Comparison of ENCODE assay signal across 1 cellular context in the genomic region with DNA sequence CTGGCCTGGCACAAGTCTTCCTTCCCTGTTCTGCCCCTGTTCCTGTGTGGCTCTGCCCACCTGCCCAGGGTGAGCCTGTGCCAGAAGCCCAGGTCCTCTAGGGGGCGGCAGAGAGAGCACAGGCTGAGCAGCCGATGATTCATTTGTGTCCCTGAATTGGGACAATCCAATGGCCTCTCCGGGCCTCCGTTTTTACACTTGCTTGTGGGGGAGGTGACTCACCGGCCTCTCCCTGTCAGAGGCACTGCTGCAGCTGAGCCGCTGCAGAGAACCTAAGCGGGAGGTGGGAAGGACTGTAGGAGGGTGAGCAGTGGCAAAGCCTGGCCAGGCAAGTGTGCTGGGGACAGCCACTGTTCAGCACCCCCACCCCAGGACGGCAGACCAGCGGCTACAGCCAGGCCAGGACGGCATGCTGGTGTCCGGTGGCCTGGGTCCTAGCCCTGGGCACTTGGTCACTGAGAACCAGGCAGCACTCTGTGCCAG.
TF ChIP-seq lines count a peak whose summit lies in the region.

No MANE protein-coding gene starts in this region.

TF ChIP-seq in HEK293, 187 proteins besides CTCF, POLR2A, EP300 and RAD21 (continued from another document and continues in another):
- TF ChIP-seq, protein P1, sequence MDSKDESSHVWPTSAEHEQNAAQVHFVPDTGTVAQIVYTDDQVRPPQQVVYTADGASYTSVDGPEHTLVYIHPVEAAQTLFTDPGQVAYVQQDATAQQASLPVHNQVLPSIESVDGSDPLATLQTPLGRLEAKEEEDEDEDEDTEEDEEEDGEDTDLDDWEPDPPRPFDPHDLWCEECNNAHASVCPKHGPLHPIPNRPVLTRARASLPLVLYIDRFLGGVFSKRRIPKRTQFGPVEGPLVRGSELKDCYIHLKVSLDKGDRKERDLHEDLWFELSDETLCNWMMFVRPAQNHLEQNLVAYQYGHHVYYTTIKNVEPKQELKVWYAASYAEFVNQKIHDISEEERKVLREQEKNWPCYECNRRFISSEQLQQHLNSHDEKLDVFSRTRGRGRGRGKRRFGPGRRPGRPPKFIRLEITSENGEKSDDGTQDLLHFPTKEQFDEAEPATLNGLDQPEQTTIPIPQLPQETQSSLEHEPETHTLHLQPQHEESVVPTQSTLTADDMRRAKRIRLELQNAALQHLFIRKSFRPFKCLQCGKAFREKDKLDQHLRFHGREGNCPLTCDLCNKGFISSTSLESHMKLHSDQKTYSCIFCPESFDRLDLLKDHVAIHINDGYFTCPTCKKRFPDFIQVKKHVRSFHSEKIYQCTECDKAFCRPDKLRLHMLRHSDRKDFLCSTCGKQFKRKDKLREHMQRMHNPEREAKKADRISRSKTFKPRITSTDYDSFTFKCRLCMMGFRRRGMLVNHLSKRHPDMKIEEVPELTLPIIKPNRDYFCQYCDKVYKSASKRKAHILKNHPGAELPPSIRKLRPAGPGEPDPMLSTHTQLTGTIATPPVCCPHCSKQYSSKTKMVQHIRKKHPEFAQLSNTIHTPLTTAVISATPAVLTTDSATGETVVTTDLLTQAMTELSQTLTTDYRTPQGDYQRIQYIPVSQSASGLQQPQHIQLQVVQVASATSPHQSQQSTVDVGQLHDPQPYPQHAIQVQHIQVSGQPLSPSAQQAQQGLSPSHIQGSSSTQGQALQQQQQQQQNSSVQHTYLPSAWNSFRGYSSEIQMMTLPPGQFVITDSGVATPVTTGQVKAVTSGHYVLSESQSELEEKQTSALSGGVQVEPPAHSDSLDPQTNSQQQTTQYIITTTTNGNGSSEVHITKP (tag by site-specific recombination; IDR thresholded peaks at IDR 0.05): peak; percentile 95
- TF ChIP-seq, protein P2, sequence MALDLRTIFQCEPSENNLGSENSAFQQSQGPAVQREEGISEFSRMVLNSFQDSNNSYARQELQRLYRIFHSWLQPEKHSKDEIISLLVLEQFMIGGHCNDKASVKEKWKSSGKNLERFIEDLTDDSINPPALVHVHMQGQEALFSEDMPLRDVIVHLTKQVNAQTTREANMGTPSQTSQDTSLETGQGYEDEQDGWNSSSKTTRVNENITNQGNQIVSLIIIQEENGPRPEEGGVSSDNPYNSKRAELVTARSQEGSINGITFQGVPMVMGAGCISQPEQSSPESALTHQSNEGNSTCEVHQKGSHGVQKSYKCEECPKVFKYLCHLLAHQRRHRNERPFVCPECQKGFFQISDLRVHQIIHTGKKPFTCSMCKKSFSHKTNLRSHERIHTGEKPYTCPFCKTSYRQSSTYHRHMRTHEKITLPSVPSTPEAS (tag by site-specific recombination; IDR thresholded peaks at IDR 0.05): no peak
- TF ChIP-seq ZNF37A (tag by site-specific recombination; IDR thresholded peaks at IDR 0.05): no peak
- TF ChIP-seq HOXA7 (CRISPR knock-in tag; IDR thresholded peaks at IDR 0.05; ENCODE audit: borderline replicate concordance): no peak
- TF ChIP-seq SCRT2 (tag by site-specific recombination; IDR thresholded peaks at IDR 0.05): no peak
- no peak for TF ChIP-seq ZNF121 (tag by site-specific recombination; IDR thresholded peaks at IDR 0.05)
- TF ChIP-seq ZIC2 (tag by site-specific recombination; IDR thresholded peaks at IDR 0.05): peak; percentile 86
- TF ChIP-seq, protein P3, sequence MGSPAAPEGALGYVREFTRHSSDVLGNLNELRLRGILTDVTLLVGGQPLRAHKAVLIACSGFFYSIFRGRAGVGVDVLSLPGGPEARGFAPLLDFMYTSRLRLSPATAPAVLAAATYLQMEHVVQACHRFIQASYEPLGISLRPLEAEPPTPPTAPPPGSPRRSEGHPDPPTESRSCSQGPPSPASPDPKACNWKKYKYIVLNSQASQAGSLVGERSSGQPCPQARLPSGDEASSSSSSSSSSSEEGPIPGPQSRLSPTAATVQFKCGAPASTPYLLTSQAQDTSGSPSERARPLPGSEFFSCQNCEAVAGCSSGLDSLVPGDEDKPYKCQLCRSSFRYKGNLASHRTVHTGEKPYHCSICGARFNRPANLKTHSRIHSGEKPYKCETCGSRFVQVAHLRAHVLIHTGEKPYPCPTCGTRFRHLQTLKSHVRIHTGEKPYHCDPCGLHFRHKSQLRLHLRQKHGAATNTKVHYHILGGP (tag by site-specific recombination; IDR thresholded peaks at IDR 0.05): no peak
- TF ChIP-seq ZBTB20 (tag by site-specific recombination; IDR thresholded peaks at IDR 0.05): no peak
- TF ChIP-seq, protein P4, sequence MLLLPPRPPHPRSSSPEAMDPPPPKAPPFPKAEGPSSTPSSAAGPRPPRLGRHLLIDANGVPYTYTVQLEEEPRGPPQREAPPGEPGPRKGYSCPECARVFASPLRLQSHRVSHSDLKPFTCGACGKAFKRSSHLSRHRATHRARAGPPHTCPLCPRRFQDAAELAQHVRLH (tag by site-specific recombination; IDR thresholded peaks at IDR 0.05): no peak
- TF ChIP-seq ZNF266 (tag by site-specific recombination; IDR thresholded peaks at IDR 0.05; ENCODE audit: low read depth): no peak
- TF ChIP-seq GLIS1 (tag by site-specific recombination; IDR thresholded peaks at IDR 0.05): peak; percentile 83
- TF ChIP-seq ZNF302 (tag by site-specific recombination; IDR thresholded peaks at IDR 0.05; ENCODE audit: low read depth): no peak
- TF ChIP-seq ZNF843 (tag by site-specific recombination; IDR thresholded peaks at IDR 0.05): peak; percentile 32; the same call in 1 of the 2 replicates
- TF ChIP-seq RBAK (tag by site-specific recombination; IDR thresholded peaks at IDR 0.05): no peak
- no peak for TF ChIP-seq SALL2 (tag by site-specific recombination; IDR thresholded peaks at IDR 0.05; ENCODE audit: borderline replicate concordance)
- TF ChIP-seq, protein P5, sequence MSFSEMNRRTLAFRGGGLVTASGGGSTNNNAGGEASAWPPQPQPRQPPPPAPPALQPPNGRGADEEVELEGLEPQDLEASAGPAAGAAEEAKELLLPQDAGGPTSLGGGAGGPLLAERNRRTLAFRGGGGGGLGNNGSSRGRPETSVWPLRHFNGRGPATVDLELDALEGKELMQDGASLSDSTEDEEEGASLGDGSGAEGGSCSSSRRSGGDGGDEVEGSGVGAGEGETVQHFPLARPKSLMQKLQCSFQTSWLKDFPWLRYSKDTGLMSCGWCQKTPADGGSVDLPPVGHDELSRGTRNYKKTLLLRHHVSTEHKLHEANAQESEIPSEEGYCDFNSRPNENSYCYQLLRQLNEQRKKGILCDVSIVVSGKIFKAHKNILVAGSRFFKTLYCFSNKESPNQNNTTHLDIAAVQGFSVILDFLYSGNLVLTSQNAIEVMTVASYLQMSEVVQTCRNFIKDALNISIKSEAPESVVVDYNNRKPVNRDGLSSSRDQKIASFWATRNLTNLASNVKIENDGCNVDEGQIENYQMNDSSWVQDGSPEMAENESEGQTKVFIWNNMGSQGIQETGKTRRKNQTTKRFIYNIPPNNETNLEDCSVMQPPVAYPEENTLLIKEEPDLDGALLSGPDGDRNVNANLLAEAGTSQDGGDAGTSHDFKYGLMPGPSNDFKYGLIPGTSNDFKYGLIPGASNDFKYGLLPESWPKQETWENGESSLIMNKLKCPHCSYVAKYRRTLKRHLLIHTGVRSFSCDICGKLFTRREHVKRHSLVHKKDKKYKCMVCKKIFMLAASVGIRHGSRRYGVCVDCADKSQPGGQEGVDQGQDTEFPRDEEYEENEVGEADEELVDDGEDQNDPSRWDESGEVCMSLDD (tag by site-specific recombination; IDR thresholded peaks at IDR 0.05): 0 out of 2 replicates have a peak, but pooled peaks have one; percentile 41
- no peak for TF ChIP-seq KLF7 (tag by site-specific recombination; IDR thresholded peaks at IDR 0.05; ENCODE audit: borderline replicate concordance)
- no peak for TF ChIP-seq HOXC10 (CRISPR knock-in tag; IDR thresholded peaks at IDR 0.05)
- TF ChIP-seq ZNF341 (tag by site-specific recombination; IDR thresholded peaks at IDR 0.05; ENCODE audit: low read depth): peak; percentile 90
- TF ChIP-seq, protein P6, sequence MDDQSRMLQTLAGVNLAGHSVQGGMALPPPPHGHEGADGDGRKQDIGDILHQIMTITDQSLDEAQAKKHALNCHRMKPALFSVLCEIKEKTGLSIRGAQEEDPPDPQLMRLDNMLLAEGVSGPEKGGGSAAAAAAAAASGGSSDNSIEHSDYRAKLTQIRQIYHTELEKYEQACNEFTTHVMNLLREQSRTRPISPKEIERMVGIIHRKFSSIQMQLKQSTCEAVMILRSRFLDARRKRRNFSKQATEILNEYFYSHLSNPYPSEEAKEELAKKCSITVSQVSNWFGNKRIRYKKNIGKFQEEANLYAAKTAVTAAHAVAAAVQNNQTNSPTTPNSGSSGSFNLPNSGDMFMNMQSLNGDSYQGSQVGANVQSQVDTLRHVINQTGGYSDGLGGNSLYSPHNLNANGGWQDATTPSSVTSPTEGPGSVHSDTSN (CRISPR knock-in tag; IDR thresholded peaks at IDR 0.05): no peak
- TF ChIP-seq ZNF324 (tag by site-specific recombination; IDR thresholded peaks at IDR 0.05): no peak
- no peak for TF ChIP-seq ZNF626 (tag by site-specific recombination; IDR thresholded peaks at IDR 0.05)
- no peak for TF ChIP-seq ZSCAN23 (tag by site-specific recombination; IDR thresholded peaks at IDR 0.05)
- TF ChIP-seq ZNF555 (tag by site-specific recombination; conservative IDR thresholded peaks at IDR 0.05): no peak
- no peak for TF ChIP-seq ZNF707 (tag by site-specific recombination; IDR thresholded peaks at IDR 0.05)
- 0 out of 2 replicates have a peak, but pooled peaks have one; percentile 63 for TF ChIP-seq ZFP37 (tag by site-specific recombination; IDR thresholded peaks at IDR 0.05)
- TF ChIP-seq, protein P7, sequence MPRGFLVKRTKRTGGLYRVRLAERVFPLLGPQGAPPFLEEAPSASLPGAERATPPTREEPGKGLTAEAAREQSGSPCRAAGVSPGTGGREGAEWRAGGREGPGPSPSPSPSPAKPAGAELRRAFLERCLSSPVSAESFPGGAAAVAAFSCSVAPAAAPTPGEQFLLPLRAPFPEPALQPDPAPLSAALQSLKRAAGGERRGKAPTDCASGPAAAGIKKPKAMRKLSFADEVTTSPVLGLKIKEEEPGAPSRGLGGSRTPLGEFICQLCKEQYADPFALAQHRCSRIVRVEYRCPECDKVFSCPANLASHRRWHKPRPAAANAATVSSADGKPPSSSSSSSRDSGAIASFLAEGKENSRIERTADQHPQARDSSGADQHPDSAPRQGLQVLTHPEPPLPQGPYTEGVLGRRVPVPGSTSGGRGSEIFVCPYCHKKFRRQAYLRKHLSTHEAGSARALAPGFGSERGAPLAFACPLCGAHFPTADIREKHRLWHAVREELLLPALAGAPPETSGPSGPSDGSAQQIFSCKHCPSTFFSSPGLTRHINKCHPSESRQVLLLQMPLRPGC (tag by site-specific recombination; IDR thresholded peaks at IDR 0.05): peak; percentile 47; the same call in 1 of the 2 replicates
- no peak for TF ChIP-seq ZNF624 (tag by site-specific recombination; IDR thresholded peaks at IDR 0.05)
- no peak for TF ChIP-seq BCL11B (tag by site-specific recombination; IDR thresholded peaks at IDR 0.05; ENCODE audit: low read depth)
- peak; percentile 62 for TF ChIP-seq ZNF629 (tag by site-specific recombination; IDR thresholded peaks at IDR 0.05)
- no peak for TF ChIP-seq ZNF311 (tag by site-specific recombination; IDR thresholded peaks at IDR 0.05; ENCODE audit: borderline replicate concordance)
- TF ChIP-seq, protein P8, sequence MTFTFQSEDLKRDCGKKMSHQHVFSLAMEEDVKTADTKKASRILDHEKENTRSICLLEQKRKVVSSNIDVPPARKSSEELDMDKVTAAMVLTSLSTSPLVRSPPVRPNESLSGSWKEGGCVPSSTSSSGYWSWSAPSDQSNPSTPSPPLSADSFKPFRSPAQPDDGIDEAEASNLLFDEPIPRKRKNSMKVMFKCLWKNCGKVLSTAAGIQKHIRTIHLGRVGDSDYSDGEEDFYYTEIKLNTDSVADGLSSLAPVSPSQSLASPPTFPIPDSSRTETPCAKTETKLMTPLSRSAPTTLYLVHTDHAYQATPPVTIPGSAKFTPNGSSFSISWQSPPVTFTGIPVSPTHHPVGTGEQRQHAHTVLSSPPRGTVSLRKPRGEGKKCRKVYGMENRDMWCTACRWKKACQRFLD (tag by site-specific recombination; IDR thresholded peaks at IDR 0.05): no peak
- TF ChIP-seq ZNF133 (tag by site-specific recombination; IDR thresholded peaks at IDR 0.05): no peak
- TF ChIP-seq ZNF560 (tag by site-specific recombination; IDR thresholded peaks at IDR 0.05; ENCODE audit: borderline replicate concordance): no peak
- TF ChIP-seq, protein P9, sequence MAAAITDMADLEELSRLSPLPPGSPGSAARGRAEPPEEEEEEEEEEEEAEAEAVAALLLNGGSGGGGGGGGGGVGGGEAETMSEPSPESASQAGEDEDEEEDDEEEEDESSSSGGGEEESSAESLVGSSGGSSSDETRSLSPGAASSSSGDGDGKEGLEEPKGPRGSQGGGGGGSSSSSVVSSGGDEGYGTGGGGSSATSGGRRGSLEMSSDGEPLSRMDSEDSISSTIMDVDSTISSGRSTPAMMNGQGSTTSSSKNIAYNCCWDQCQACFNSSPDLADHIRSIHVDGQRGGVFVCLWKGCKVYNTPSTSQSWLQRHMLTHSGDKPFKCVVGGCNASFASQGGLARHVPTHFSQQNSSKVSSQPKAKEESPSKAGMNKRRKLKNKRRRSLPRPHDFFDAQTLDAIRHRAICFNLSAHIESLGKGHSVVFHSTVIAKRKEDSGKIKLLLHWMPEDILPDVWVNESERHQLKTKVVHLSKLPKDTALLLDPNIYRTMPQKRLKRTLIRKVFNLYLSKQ (tag by site-specific recombination; IDR thresholded peaks at IDR 0.05; ENCODE audit: borderline replicate concordance): no peak
- TF ChIP-seq, protein P10, sequence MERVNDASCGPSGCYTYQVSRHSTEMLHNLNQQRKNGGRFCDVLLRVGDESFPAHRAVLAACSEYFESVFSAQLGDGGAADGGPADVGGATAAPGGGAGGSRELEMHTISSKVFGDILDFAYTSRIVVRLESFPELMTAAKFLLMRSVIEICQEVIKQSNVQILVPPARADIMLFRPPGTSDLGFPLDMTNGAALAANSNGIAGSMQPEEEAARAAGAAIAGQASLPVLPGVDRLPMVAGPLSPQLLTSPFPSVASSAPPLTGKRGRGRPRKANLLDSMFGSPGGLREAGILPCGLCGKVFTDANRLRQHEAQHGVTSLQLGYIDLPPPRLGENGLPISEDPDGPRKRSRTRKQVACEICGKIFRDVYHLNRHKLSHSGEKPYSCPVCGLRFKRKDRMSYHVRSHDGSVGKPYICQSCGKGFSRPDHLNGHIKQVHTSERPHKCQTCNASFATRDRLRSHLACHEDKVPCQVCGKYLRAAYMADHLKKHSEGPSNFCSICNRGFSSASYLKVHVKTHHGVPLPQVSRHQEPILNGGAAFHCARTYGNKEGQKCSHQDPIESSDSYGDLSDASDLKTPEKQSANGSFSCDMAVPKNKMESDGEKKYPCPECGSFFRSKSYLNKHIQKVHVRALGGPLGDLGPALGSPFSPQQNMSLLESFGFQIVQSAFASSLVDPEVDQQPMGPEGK (tag by site-specific recombination; IDR thresholded peaks at IDR 0.05): peak; percentile 78
- no peak for TF ChIP-seq FEZF1 (tag by site-specific recombination; IDR thresholded peaks at IDR 0.05)
- TF ChIP-seq ZNF175 (tag by site-specific recombination; IDR thresholded peaks at IDR 0.05): no peak
- no peak for TF ChIP-seq ZNF274 (IDR thresholded peaks at IDR 0.05; ENCODE audit: low read length)
- no peak for TF ChIP-seq ZNF274 (tag by site-specific recombination; IDR thresholded peaks at IDR 0.05; ENCODE audit: borderline replicate concordance)
- no peak for TF ChIP-seq ZNF433 (tag by site-specific recombination; IDR thresholded peaks at IDR 0.05; ENCODE audit: low read depth)
- no peak for TF ChIP-seq ZNF558 (tag by site-specific recombination; IDR thresholded peaks at IDR 0.05)
- no peak for TF ChIP-seq ZNF664 (tag by site-specific recombination; IDR thresholded peaks at IDR 0.05)
- no peak for TF ChIP-seq YY2 (tag by site-specific recombination; IDR thresholded peaks at IDR 0.05)
- no peak for TF ChIP-seq ZNF16 (tag by site-specific recombination; IDR thresholded peaks at IDR 0.05; ENCODE audit: low read depth)
- no peak for TF ChIP-seq TCF7L2 (IDR thresholded peaks at IDR 0.05; ENCODE audit: borderline replicate concordance, low read depth, low read length)
